Comparison of ENCODE assay signal across 8 cellular contexts in the genomic region with DNA sequence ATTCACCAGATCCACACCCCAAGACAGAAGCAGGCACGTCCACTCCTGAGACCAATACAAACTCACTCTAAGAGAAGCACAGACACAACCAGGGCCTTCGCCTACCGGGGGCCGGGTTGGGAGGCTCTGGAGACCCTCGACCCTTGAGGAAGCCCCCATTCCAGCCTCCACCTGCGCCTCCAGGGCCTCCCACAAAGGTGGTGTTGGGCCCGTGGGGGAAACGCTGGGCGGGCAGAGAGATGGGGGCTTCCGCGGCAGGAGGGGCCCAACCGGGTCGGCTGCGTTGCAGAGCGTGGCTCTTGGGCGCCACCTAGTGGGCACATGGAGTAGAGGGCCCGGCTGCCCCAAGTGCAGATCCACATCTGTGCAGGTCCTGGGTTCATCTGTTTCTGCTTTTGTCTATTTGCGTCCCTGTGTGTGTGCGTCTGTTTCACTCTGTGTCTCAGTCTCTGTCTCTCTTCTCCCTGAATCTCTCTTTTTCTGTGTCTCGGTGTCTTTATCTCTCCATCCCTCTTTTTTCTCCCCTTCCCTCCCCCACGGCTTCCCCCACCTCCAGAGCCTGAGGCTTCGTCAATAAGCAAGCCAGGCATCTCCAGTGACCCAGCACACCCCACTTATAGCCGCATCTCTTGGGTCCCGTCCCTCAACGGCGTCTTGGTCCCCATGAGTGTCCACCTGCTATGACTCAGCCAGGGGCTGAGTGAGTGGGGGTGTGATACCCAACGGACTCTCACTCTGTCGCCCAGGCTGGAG. TPM values are rescaled to one million over a fixed set of nuclear protein-coding genes. Genes with fewer than 3 reads are reported as not detected.
DNase-seq lines count a peak whose midpoint lies in the region; ATAC-seq and TF ChIP-seq lines count a peak whose summit lies in the region.

No MANE protein-coding gene starts in this region.

- peak overlapping the region in 51 of 59 donors; percentile 11 to 56 (median 38) for H3K4me3 ChIP-seq in dorsolateral prefrontal cortex

- peak; percentile 43 for DNase-seq in NK-92 treated with Interleukin-12 subunit alpha and Interleukin-12 subunit beta, amount 100 ng/mL, for 24 hours (lab: John Stamatoyannopoulos, UW)
- DNase-seq in NK-92 (lab: John Stamatoyannopoulos, UW; ENCODE audit: unreplicated experiment), result no peak
- DNase-seq in NCI-H526 treated with DMSO at 0.1 percent for 48 hours (lab: John Stamatoyannopoulos, UW), result peak; percentile 1
- peak; percentile 36 to 50 for DNase-seq in activated CD4-positive, alpha-beta T cell treated with anti-CD3 and anti-CD28 coated beads, Interleukin-2, amount 50 U/mL, for 24 hours (ENCODE audit: low read depth in 1 of 2, low spot score in 1 of 2)
- DNase-seq in dorsolateral prefrontal cortex, result peak; percentile 41 to 80 (median 66)
- peak; percentile 35 to 65 for DNase-seq in lung microvascular endothelial cell (ENCODE audit: low read depth in 2 of 2)
- peak; percentile 70 for DNase-seq in stimulated activated CD8-positive, alpha-beta memory T cell treated with anti-CD3 and anti-CD28 coated beads, Interleukin-15, amount 100 ng/mL, for 24 hours (ENCODE audit: low read depth)

- peak; percentile 87 to 100 (median 98) for TF ChIP-seq CTCF in dorsolateral prefrontal cortex (IDR thresholded peaks at IDR 0.05 in 54 of 56, conservative IDR thresholded peaks at IDR 0.05 in 2 of 56; ENCODE audit: low read depth in 1 of 56, partially characterized antibody in 56 of 56)

- H3K27me3 ChIP-seq in dorsolateral prefrontal cortex, result no peaks in the 10 kb centered on the region

- intact Hi-C loops in dorsolateral prefrontal cortex (cut with DNase I), result loop anchor here (2.0 to 5.0 kb wide), 2 partner anchors 351 to 529 kb away; no protein-coding TSS in a partner anchor

- H3K27ac ChIP-seq in dorsolateral prefrontal cortex, result peak overlapping the region in 2 of 59 donors; percentile 11 to 53

- no peak for ATAC-seq in HG02840 (IDR thresholded peaks at IDR 0.05; ENCODE audit: low FRiP score, unreplicated experiment)

RNA-seq across cellular contexts. Expression of gene TINCR, which starts 10.5 kb away (rescaled TPM):
- total RNA-seq in dorsolateral prefrontal cortex, result 10 to 100 TPM in 1 of 120 experiments, 1 to 10 TPM in 118, under 1 TPM in 1; 0.95 to 14.6 (median 4.4) TPM
- under 0.01 and 0.20 TPM in 2 replicates for total RNA-seq in lung microvascular endothelial cell

RNA-seq across cellular contexts. Expression of gene SAFB2, which starts 44.3 kb away (rescaled TPM):
- total RNA-seq in dorsolateral prefrontal cortex, result 100 to 1,000 TPM; 117 to 326 (median 190) TPM
- total RNA-seq in lung microvascular endothelial cell, result 16.6 and 24.2 TPM in 2 replicates

RNA-seq across cellular contexts. Expression of gene SAFB, which starts 44.6 kb away (rescaled TPM):
- total RNA-seq in dorsolateral prefrontal cortex (100 to 1,000 TPM; 102 to 184 (median 133) TPM), lung microvascular endothelial cell (27.9 and 38.5 TPM in 2 replicates)
